33 cellular contexts compared by ENCODE assay signal in the genomic region with DNA sequence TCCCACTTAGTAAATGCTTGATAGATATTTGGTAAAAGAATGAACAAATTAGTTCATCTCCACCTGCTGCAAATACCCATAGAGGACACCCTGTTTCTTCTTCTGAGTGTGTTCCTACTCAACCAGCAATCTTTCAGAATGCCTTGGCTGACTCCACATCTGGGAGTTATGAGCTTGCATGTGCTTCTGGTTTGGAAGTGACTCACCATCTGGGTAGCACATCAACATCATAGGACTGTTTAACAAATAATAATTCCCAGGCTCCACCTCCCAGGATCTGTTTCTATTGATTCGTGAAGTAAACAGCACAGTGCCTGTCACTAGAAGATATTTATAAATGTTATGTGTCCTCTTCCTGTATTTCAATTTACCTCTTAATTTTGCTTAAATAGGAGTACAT.
A peak's percentile ranks its signal among the peaks of the same experiment; 100 is the strongest.
DNase-seq lines count a peak whose midpoint lies in the region; FAIRE-seq and TF ChIP-seq lines count a peak whose summit lies in the region.
"Had no signal": no experiment of that assay in that cellular context is flagged by ENCODE, and none has a peak within 500 bp of the region (broad histone marks: within the 10 kb centered on the region; RNA-seq: fewer than 3 reads in every experiment).

No MANE protein-coding gene starts in this region.

- H3K27ac ChIP-seq in breast epithelium = peak overlapping the region in 1 of 2 donors; percentile 38
- peak overlapping the region; percentile 2 for H3K27ac ChIP-seq in suprapubic skin
- H3K27ac ChIP-seq in A673 (ENCODE audit: low read depth, low read length, poor library complexity, severe bottlenecking) = no peak overlapping the region
- H3K27ac ChIP-seq: 22Rv1; BLaER1 treated with 17β-estradiol and CSF1 and Interleukin-3, amounts not matched to agents 10 nM and 100 nM; esophagus muscularis mucosa; lower lobe of right lung; SK-N-MC; stomach; tibial artery had no signal

- WGBS in suprapubic skin = 68% methylated on average over 1 of the region's 1 CpG

- TF ChIP-seq CTCF in MCF 10A (IDR thresholded peaks at IDR 0.05; ENCODE audit: unreplicated experiment) (no peak), breast epithelium (IDR thresholded peaks at IDR 0.05) (no peak), bronchial epithelial cell (IDR thresholded peaks at IDR 0.05; ENCODE audit: insufficient read depth, low read length, severe bottlenecking) (no peak), fibroblast of mammary gland (conservative IDR thresholded peaks at IDR 0.05; ENCODE audit: control insufficient read depth, insufficient read depth, low read depth, low read length) (no peak), suprapubic skin (IDR thresholded peaks at IDR 0.05) (no peak), A673 (conservative IDR thresholded peaks at IDR 0.05; ENCODE audit: low read depth, low read length) (no peak)

- DNase-seq in MCF 10A (ENCODE audit: unreplicated experiment) (peak; percentile 15), breast epithelium (ENCODE audit: low spot score in 2 of 2) (no peak), bronchial epithelial cell (ENCODE audit: low read depth) (peak; percentile 46), fibroblast of mammary gland (ENCODE audit: low read depth) (peak; percentile 28), suprapubic skin (ENCODE audit: low spot score in 2 of 2) (no peak), NCI-H2171 (lab: John Stamatoyannopoulos, UW) (no peak), A673 (ENCODE audit: low spot score) (no peak)
- DNase-seq in activated T-cell treated with anti-CD3 and anti-CD28 coated beads, Interleukin-2, amount 50 U/mL, for 48 hours = no peak
- DNase-seq: activated effector memory CD4-positive, alpha-beta T cell treated with anti-CD3 and anti-CD28 coated beads, Interleukin-2, amount 50 U/mL, for 16 hours; activated naive CD8-positive, alpha-beta T cell treated with anti-CD3 and anti-CD28 coated beads, Interleukin-2, amount 10 ng/mL, durations not matched to agents 7 days and 5 days; COR-L47; DMS79; effector CD8-positive, alpha-beta T cell; H9; head of caudate nucleus; KG1; lower lobe of right lung; mucosa of descending colon; NCI-H1417 treated with DMSO at 0.1 percent for 48 hours; NCI-H2081; NCI-H774; stimulated activated CD4-positive, alpha-beta T cell treated with anti-CD3 and anti-CD28 coated beads, Interleukin-1b, Interleukin-23, amount 100 ng/mL, for 48 hours; stimulated activated CD8-positive, alpha-beta memory T cell treated with anti-CD3 and anti-CD28 coated beads, Interleukin-4, amount 100 ng/mL, for 48 hours; stomach; T-helper 2 cell; tibial artery had no signal

- BruUV-seq in MCF 10A (replicated peaks; lab: Mats Ljungman, UMichigan) = no TSS peak
- BruUV-seq in A673 (replicated peaks; lab: Mats Ljungman, UMichigan) = no TSS peak

- H3K27ac Mint-ChIP-seq in MCF 10A (ENCODE audit: low read depth, unreplicated experiment) = no peak overlapping the region
- H3K27ac Mint-ChIP-seq: activated naive CD8-positive, alpha-beta T cell treated with anti-CD3 and anti-CD28 coated beads, Interleukin-2, amount 10 ng/mL, durations not matched to agents 7 days and 5 days; H9; nephron had no signal

- H3K9me3 ChIP-seq in breast epithelium (no peaks in the 10 kb centered on the region), suprapubic skin (no peaks in the 10 kb centered on the region), A673 (ENCODE audit: low read depth, low read length, poor library complexity, severe bottlenecking) (no peaks in the 10 kb centered on the region)
- H3K9me3 ChIP-seq: BLaER1 treated with 17β-estradiol and CSF1 and Interleukin-3, amounts not matched to agents 10 nM and 100 nM; esophagus muscularis mucosa; lower lobe of right lung; mucosa of descending colon; stomach; tibial artery had no signal

- no peak for FAIRE-seq in bronchial epithelial cell (lab: Jason Lieb, UNC)
- FAIRE-seq: HTR-8/SVneo had no signal

- H3K36me3 ChIP-seq in breast epithelium = no peaks in the 10 kb centered on the region
- no peaks in the 10 kb centered on the region for H3K36me3 ChIP-seq in bronchial epithelial cell (ENCODE audit: control insufficient read depth, insufficient read depth, low read length)
- no peaks in the 10 kb centered on the region for H3K36me3 ChIP-seq in suprapubic skin
- no peaks in the 10 kb centered on the region for H3K36me3 ChIP-seq in A673 (ENCODE audit: insufficient read depth, low read length, poor library complexity, severe bottlenecking)
- H3K36me3 ChIP-seq: BLaER1 treated with 17β-estradiol and CSF1 and Interleukin-3, amounts not matched to agents 10 nM and 100 nM; esophagus muscularis mucosa; lower lobe of right lung; stomach; tibial artery had no signal

- POLR2A ChIA-PET in MCF 10A (lab: Yijun Ruan, JAX) (interaction anchor here (0.5 to 0.9 kb wide), 2 partner anchors 17 to 83 kb away, joined by 3 read pairs; no protein-coding TSS in a partner anchor), A673 (lab: Charles Lee; ENCODE audit: low non-redundant PET) (no interaction called here)

- CTCF ChIA-PET in MCF 10A (lab: Yijun Ruan, JAX) (no interaction called here), A673 (lab: Charles Lee) (no interaction called here)

- H3K36me3 Mint-ChIP-seq in MCF 10A (ENCODE audit: insufficient read depth, unreplicated experiment) = no peaks in the 10 kb centered on the region
- H3K36me3 Mint-ChIP-seq: activated naive CD8-positive, alpha-beta T cell treated with anti-CD3 and anti-CD28 coated beads, Interleukin-2, amount 10 ng/mL, durations not matched to agents 7 days and 5 days had no signal

- no peaks in the 10 kb centered on the region for H3K27me3 Mint-ChIP-seq in MCF 10A (ENCODE audit: insufficient read depth, unreplicated experiment)
- H3K27me3 Mint-ChIP-seq: activated naive CD8-positive, alpha-beta T cell treated with anti-CD3 and anti-CD28 coated beads, Interleukin-2, amount 10 ng/mL, durations not matched to agents 7 days and 5 days had no signal

- TF ChIP-seq EP300 in suprapubic skin (IDR thresholded peaks at IDR 0.05) = no peak

- intact Hi-C loops in MCF 10A (cut with micrococcal nuclease) (no loop called here), breast epithelium (cut with DNase I; ENCODE audit: low total_unique reads) (no loop called here), A673 (cut with micrococcal nuclease; ENCODE audit: unreplicated experiment) (no loop called here)

- no peaks in the 10 kb centered on the region for H3K9me3 Mint-ChIP-seq in MCF 10A (ENCODE audit: unreplicated experiment)
- H3K9me3 Mint-ChIP-seq: H9, nephron had no signal

- H3K4me1 ChIP-seq in breast epithelium (no peaks in the 10 kb centered on the region), suprapubic skin (no peaks in the 10 kb centered on the region), A673 (ENCODE audit: insufficient read depth, low read length, poor library complexity, severe bottlenecking) (no peaks in the 10 kb centered on the region)
- H3K4me1 ChIP-seq: BLaER1 treated with 17β-estradiol and CSF1 and Interleukin-3, amounts not matched to agents 10 nM and 100 nM; esophagus muscularis mucosa; lower lobe of right lung; stomach; tibial artery had no signal

- H3K27me3 ChIP-seq in breast epithelium = no peaks in the 10 kb centered on the region
- H3K27me3 ChIP-seq in bronchial epithelial cell (ENCODE audit: control insufficient read depth, insufficient read depth, low read length) = no peaks in the 10 kb centered on the region
- no peaks in the 10 kb centered on the region for H3K27me3 ChIP-seq in suprapubic skin
- no peaks in the 10 kb centered on the region for H3K27me3 ChIP-seq in A673 (replicated peaks; ENCODE audit: insufficient read depth, low read depth, low read length, poor library complexity)
- H3K27me3 ChIP-seq: BLaER1 treated with 17β-estradiol and CSF1 and Interleukin-3, amounts not matched to agents 10 nM and 100 nM; esophagus muscularis mucosa; stomach; tibial artery had no signal

- TF ChIP-seq POLR2A in breast epithelium (IDR thresholded peaks at IDR 0.05) (no peak), suprapubic skin (IDR thresholded peaks at IDR 0.05) (no peak)

- no peak overlapping the region for H3K4me3 ChIP-seq in breast epithelium
- no peak overlapping the region for H3K4me3 ChIP-seq in bronchial epithelial cell (ENCODE audit: low read depth, low read length)
- no peak overlapping the region for H3K4me3 ChIP-seq in fibroblast of mammary gland (ENCODE audit: control insufficient read depth, low read depth, low read length)
- H3K4me3 ChIP-seq in suprapubic skin = no peak overlapping the region
- no peak overlapping the region for H3K4me3 ChIP-seq in A673 (ENCODE audit: low read depth, low read length, poor library complexity, severe bottlenecking)
- H3K4me3 ChIP-seq: BLaER1 treated with 17β-estradiol and CSF1 and Interleukin-3, amounts not matched to agents 10 nM and 100 nM; esophagus muscularis mucosa; lower lobe of right lung; mucosa of descending colon; SK-N-MC; smooth muscle cell; stomach; tibial artery had no signal

- no peak overlapping the region for H3K4me3 Mint-ChIP-seq in MCF 10A (ENCODE audit: unreplicated experiment)
- H3K4me3 Mint-ChIP-seq: activated naive CD8-positive, alpha-beta T cell treated with anti-CD3 and anti-CD28 coated beads, Interleukin-2, amount 10 ng/mL, durations not matched to agents 7 days and 5 days; H9; nephron had no signal

- H3K4me1 Mint-ChIP-seq in MCF 10A (ENCODE audit: insufficient read depth, unreplicated experiment) = no peaks in the 10 kb centered on the region
- H3K4me1 Mint-ChIP-seq: activated naive CD8-positive, alpha-beta T cell treated with anti-CD3 and anti-CD28 coated beads, Interleukin-2, amount 10 ng/mL, durations not matched to agents 7 days and 5 days; H9; nephron had no signal

Comparison
In these comparisons a context has a peak if more than half of its experiments do, and no peak if none do; other contexts are left out.
1. DNase-seq: peak in MCF 10A (single experiment), bronchial epithelial cell (single experiment) and fibroblast of mammary gland (single experiment); none in breast epithelium (0 of 2), suprapubic skin (0 of 2), NCI-H2171 (single experiment), A673 (single experiment) and activated T-cell treated with anti-CD3 and anti-CD28 coated beads, Interleukin-2, amount 50 U/mL, for 48 hours (0 of 2).